ENCODE assay signal across 15 cellular contexts in genomic region chr1:163201906-163202305, GRCh38. TPM values are rescaled to one million over a fixed set of nuclear protein-coding genes. Genes with fewer than 3 reads are reported as not detected.
DNase-seq lines count a peak whose midpoint lies in the region; ATAC-seq and TF ChIP-seq lines count a peak whose summit lies in the region.
"Had no signal": no experiment of that assay in that cellular context is flagged by ENCODE, and none has a peak within 500 bp of the region (broad histone marks: within the 10 kb centered on the region; RNA-seq: fewer than 3 reads in every experiment).

No MANE protein-coding gene starts in this region.

- peak overlapping the region; percentile 69 for H3K4me3 Mint-ChIP-seq in chondrocyte (ENCODE audit: unreplicated experiment)
- H3K4me3 Mint-ChIP-seq: activated CD4-positive, alpha-beta T cell treated with anti-CD3 and anti-CD28 coated beads, Interleukin-2, amount 10 ng/mL, durations not matched to agents 7 days and 5 days had no signal

- no peak overlapping the region for H3K27ac ChIP-seq in substantia nigra (ENCODE audit: low read depth, low read length, poor library complexity, severe bottlenecking)
- H3K27ac ChIP-seq: PC-9, skin epidermis had no signal

- H3K4me1 Mint-ChIP-seq in chondrocyte (ENCODE audit: low read depth) = peaks cover 67% of the 10 kb centered on the region
- H3K4me1 Mint-ChIP-seq: activated CD4-positive, alpha-beta T cell treated with anti-CD3 and anti-CD28 coated beads, Interleukin-2, amount 10 ng/mL, durations not matched to agents 7 days and 5 days had no signal

- DNase-seq in COLO829 (ENCODE audit: low spot score) = peak; percentile 77
- no peak for DNase-seq in chondrocyte (ENCODE audit: low spot score)
- DNase-seq in kidney glomerular epithelial cell (lab: John Stamatoyannopoulos, UW) = peak; percentile 51
- DNase-seq in retina = peak; percentile 15
- DNase-seq in activated naive CD4-positive, alpha-beta T cell treated with Interleukin-2 at 50 U/mL for 16 hours = no peak
- DNase-seq in substantia nigra (lab: John Stamatoyannopoulos, UW) = no peak
- DNase-seq in AML-193 (lab: John Stamatoyannopoulos, UW) = no peak
- DNase-seq: activated CD4-positive, alpha-beta T cell treated with anti-CD3 and anti-CD28 coated beads, Interleukin-2, amount 10 ng/mL, durations not matched to agents 7 days and 5 days; activated T-cell treated with anti-CD3 and anti-CD28 coated beads for 4 hours; effector memory CD4-positive, alpha-beta T cell; NCI-H1048; PC-9 had no signal

- ATAC-seq in GM21529 (IDR thresholded peaks at IDR 0.05; ENCODE audit: unreplicated experiment) = no peak
- ATAC-seq: activated naive CD4-positive, alpha-beta T cell treated with anti-CD3 and anti-CD28 coated beads, Interleukin-2, amount 50 U/mL, for 72 hours had no signal

- H3K36me3 Mint-ChIP-seq in chondrocyte (ENCODE audit: low read depth) = no peaks in the 10 kb centered on the region
- H3K36me3 Mint-ChIP-seq: activated naive CD4-positive, alpha-beta T cell treated with anti-CD3 and anti-CD28 coated beads, Interleukin-2, amount 50 U/mL, for 72 hours had no signal

- no peak for TF ChIP-seq CTCF in chondrocyte (IDR thresholded peaks at IDR 0.05)

- H3K9me3 Mint-ChIP-seq in chondrocyte (ENCODE audit: low read depth) = no peaks in the 10 kb centered on the region
- H3K9me3 Mint-ChIP-seq: activated CD4-positive, alpha-beta T cell treated with anti-CD3 and anti-CD28 coated beads, Interleukin-2, amount 10 ng/mL, durations not matched to agents 7 days and 5 days; activated naive CD4-positive, alpha-beta T cell treated with anti-CD3 and anti-CD28 coated beads, Interleukin-2, amount 50 U/mL, for 72 hours had no signal

- no peaks in the 10 kb centered on the region for H3K27me3 Mint-ChIP-seq in chondrocyte (ENCODE audit: low read depth)
- H3K27me3 Mint-ChIP-seq: activated CD4-positive, alpha-beta T cell treated with anti-CD3 and anti-CD28 coated beads, Interleukin-2, amount 10 ng/mL, durations not matched to agents 7 days and 5 days had no signal

- H3K27ac Mint-ChIP-seq in chondrocyte (ENCODE audit: unreplicated experiment) = peak overlapping the region; percentile 89
- H3K27ac Mint-ChIP-seq: activated CD4-positive, alpha-beta T cell treated with anti-CD3 and anti-CD28 coated beads, Interleukin-2, amount 10 ng/mL, durations not matched to agents 7 days and 5 days; activated naive CD4-positive, alpha-beta T cell treated with anti-CD3 and anti-CD28 coated beads, Interleukin-2, amount 50 U/mL, for 72 hours had no signal

RNA-seq across cellular contexts. Expression of gene RGS5, which starts 0.8 kb away (rescaled TPM):
- 103 to 448 TPM (median 423 TPM) in 3 replicates for total RNA-seq in chondrocyte

Comparison
In these comparisons a context has a peak if more than half of its experiments do, and no peak if none do; other contexts are left out.
1. DNase-seq: peak in COLO829 (single experiment), kidney glomerular epithelial cell (single experiment) and retina (single experiment); none in chondrocyte (single experiment), activated naive CD4-positive, alpha-beta T cell treated with Interleukin-2 at 50 U/mL for 16 hours (single experiment), substantia nigra (0 of 49) and AML-193 (0 of 2).